ENCODE assay signal across 1 cellular context in the genomic region with DNA sequence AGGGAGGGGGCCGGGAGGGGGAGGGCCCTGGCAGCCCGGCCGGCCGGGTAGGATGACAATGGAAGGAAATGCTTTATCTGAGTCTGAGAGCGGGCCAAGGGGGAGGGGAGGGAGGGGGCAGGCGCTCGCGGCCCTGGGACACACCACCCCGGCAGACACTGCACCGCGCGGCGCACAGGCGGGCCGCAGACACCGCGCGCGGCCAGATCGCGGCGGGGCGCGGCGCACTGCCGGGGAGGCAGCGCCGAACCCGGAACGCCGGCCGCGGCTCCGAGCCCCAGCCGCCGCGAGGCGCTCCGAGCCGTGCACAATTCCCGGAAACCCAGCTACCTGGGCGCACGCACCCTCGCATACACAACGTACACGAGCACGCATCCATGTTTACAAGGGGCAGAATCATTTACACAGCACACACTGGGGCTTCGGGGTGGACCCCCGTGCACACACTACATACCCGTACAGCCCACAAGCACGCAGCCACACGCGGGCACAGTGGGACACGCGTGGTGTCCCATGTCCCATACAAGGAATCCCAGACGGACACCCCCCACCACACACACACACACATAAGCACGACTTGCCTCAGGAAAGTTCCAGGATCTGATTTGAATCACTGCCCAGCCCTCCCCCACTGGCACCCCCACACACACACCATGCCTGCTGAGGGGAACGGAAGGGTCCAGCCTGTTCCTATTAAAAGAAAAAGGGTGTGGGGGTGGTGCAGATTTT.
TF ChIP-seq lines count a peak whose summit lies in the region.

Gene HDAC7, minus strand, starts transcription at position 2 of the 729 bp plus-strand sequence. CDS start 118 bp downstream, outside the sequence.

TF ChIP-seq in K562, 482 proteins besides CTCF, POLR2A, EP300 and RAD21 (continued from another document and continues in another):
- TF ChIP-seq, protein P1, sequence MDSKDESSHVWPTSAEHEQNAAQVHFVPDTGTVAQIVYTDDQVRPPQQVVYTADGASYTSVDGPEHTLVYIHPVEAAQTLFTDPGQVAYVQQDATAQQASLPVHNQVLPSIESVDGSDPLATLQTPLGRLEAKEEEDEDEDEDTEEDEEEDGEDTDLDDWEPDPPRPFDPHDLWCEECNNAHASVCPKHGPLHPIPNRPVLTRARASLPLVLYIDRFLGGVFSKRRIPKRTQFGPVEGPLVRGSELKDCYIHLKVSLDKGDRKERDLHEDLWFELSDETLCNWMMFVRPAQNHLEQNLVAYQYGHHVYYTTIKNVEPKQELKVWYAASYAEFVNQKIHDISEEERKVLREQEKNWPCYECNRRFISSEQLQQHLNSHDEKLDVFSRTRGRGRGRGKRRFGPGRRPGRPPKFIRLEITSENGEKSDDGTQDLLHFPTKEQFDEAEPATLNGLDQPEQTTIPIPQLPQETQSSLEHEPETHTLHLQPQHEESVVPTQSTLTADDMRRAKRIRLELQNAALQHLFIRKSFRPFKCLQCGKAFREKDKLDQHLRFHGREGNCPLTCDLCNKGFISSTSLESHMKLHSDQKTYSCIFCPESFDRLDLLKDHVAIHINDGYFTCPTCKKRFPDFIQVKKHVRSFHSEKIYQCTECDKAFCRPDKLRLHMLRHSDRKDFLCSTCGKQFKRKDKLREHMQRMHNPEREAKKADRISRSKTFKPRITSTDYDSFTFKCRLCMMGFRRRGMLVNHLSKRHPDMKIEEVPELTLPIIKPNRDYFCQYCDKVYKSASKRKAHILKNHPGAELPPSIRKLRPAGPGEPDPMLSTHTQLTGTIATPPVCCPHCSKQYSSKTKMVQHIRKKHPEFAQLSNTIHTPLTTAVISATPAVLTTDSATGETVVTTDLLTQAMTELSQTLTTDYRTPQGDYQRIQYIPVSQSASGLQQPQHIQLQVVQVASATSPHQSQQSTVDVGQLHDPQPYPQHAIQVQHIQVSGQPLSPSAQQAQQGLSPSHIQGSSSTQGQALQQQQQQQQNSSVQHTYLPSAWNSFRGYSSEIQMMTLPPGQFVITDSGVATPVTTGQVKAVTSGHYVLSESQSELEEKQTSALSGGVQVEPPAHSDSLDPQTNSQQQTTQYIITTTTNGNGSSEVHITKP (IDR thresholded peaks at IDR 0.05; ENCODE audit: partially characterized antibody): no peak
- TF ChIP-seq BRF1 (IDR thresholded peaks at IDR 0.05; ENCODE audit: borderline replicate concordance, extremely low read depth, insufficient read length) (no peak), CXXC5 (CRISPR knock-in tag; IDR thresholded peaks at IDR 0.05) (peak; percentile 87), CBX3 (IDR thresholded peaks at IDR 0.05; ENCODE audit: borderline replicate concordance in 1 of 2, low read length in 2 of 2) (no peak), ZNF23 (CRISPR knock-in tag; IDR thresholded peaks at IDR 0.05) (no peak), HDAC2 (IDR thresholded peaks at IDR 0.05) (peak; percentile 84), LEF1 (IDR thresholded peaks at IDR 0.05) (no peak), POLR2B (IDR thresholded peaks at IDR 0.05; ENCODE audit: low read depth, partially characterized antibody) (no peak), ZNF184 (CRISPR knock-in tag; IDR thresholded peaks at IDR 0.05) (no peak), TAF15 (IDR thresholded peaks at IDR 0.05; ENCODE audit: low read depth, low read length) (no peak), BRD4 (IDR thresholded peaks at IDR 0.05) (0 out of 2 replicates have a peak, but pooled peaks have one; percentile 21), ZNF77 (CRISPR knock-in tag; IDR thresholded peaks at IDR 0.05) (no peak), DMBX1 (CRISPR knock-in tag; IDR thresholded peaks at IDR 0.05; ENCODE audit: borderline replicate concordance) (no peak), ATF1 (CRISPR knock-in tag; IDR thresholded peaks at IDR 0.05) (no peak), ATF1 (tag; IDR thresholded peaks at IDR 0.05) (no peak), ZBED1 (IDR thresholded peaks at IDR 0.05) (no peak), C11orf30 (IDR thresholded peaks at IDR 0.05; ENCODE audit: low read depth) (no peak), GATA2 (CRISPR knock-in tag; IDR thresholded peaks at IDR 0.05) (no peak), U2AF2 (optimal IDR thresholded peaks at IDR 0.05; ENCODE audit: low read depth, low read length) (no peak), TOE1 (IDR thresholded peaks at IDR 0.05; ENCODE audit: borderline replicate concordance) (no peak), TOE1 (CRISPR knock-in tag; IDR thresholded peaks at IDR 0.05; ENCODE audit: borderline replicate concordance, low read depth) (peak; percentile 32; the same call in 1 of the 2 replicates), ARID4B (CRISPR knock-in tag; IDR thresholded peaks at IDR 0.05) (no peak), BCOR (IDR thresholded peaks at IDR 0.05) (no peak), FOXK2 (conservative IDR thresholded peaks at IDR 0.05 in 1 of 2, IDR thresholded peaks at IDR 0.05 in 1 of 2; ENCODE audit: low read depth in 2 of 2) (peak; percentile 65 to 81; a peak in 3 of 4 replicates), ELK3 (CRISPR knock-in tag; IDR thresholded peaks at IDR 0.05) (no peak), ZFX (CRISPR knock-in tag; IDR thresholded peaks at IDR 0.05) (no peak; the same call in none of the 2 replicates), CREM (IDR thresholded peaks at IDR 0.05; ENCODE audit: low read depth) (peak; percentile 40; the same call in 1 of the 2 replicates), ZNF830 (CRISPR knock-in tag; IDR thresholded peaks at IDR 0.05) (no peak), DEAF1 (CRISPR knock-in tag; IDR thresholded peaks at IDR 0.05) (no peak), CHD7 (IDR thresholded peaks at IDR 0.05; ENCODE audit: low read depth, low read length) (no peak), KDM4B (IDR thresholded peaks at IDR 0.05; ENCODE audit: borderline replicate concordance in 2 of 2, low read depth in 1 of 2) (0 out of 4 replicates have a peak, but pooled peaks of 1 of the 2 experiments have one; percentile 49), SRF (CRISPR knock-in tag; IDR thresholded peaks at IDR 0.05) (peak in 1 of 2 experiments; percentile 57; a peak in 1 of 4 replicates), GABPB1 (CRISPR knock-in tag; IDR thresholded peaks at IDR 0.05) (peak; percentile 41; the same call in 1 of the 2 replicates)
- TF ChIP-seq, protein P2, sequence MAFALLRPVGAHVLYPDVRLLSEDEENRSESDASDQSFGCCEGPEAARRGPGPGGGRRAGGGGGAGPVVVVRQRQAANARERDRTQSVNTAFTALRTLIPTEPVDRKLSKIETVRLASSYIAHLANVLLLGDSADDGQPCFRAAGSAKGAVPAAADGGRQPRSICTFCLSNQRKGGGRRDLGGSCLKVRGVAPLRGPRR (CRISPR knock-in tag; IDR thresholded peaks at IDR 0.05): no peak
